ENCODE assay signal across 10 cellular contexts in genomic region chr10:4847580-4848020, GRCh38. TPM values are rescaled to one million over a fixed set of nuclear protein-coding genes. Genes with fewer than 3 reads are reported as not detected.
A peak's percentile ranks its signal among the peaks of the same experiment; 100 is the strongest.
DNase-seq lines count a peak whose midpoint lies in the region; ATAC-seq, FAIRE-seq and TF ChIP-seq lines count a peak whose summit lies in the region.
"Had no signal": no experiment of that assay in that cellular context is flagged by ENCODE, and none has a peak within 500 bp of the region (broad histone marks: within the 10 kb centered on the region; RNA-seq: fewer than 3 reads in every experiment).

No MANE protein-coding gene starts in this region.

- TF ChIP-seq POLR2A in A549 (IDR thresholded peaks at IDR 0.05; ENCODE audit: low read length): no peak
- no peak for TF ChIP-seq POLR2A in H54 (IDR thresholded peaks at IDR 0.05; ENCODE audit: low read depth, low read length)

- no peak overlapping the region for H3K4me3 ChIP-seq in A549

- CTCF ChIA-PET in A549 (lab: Yijun Ruan, JAX): interaction anchor here (0.6 to 7.2 kb wide), 15 partner anchors 8 to 586 kb away, joined by 3 to 153 read pairs (median 28); partner anchors contain the start of genes AKR1C3 and AKR1E2

- H3K27me3 Mint-ChIP-seq in endothelial cell (ENCODE audit: unreplicated experiment): peaks cover 7% of the 10 kb centered on the region

- DNase-seq in A549 (ENCODE audit: low read depth in 1 of 2, low spot score in 1 of 2) (peak; percentile 75 to 96), H54 (ENCODE audit: insufficient read length, low spot score) (peak; percentile 16), astrocyte of the hippocampus (ENCODE audit: low read depth, low spot score) (peak; percentile 71), iris pigment epithelial cell (ENCODE audit: low read depth) (peak; percentile 88), endothelial cell (ENCODE audit: low spot score) (no peak), NCI-H128 (lab: John Stamatoyannopoulos, UW; ENCODE audit: unreplicated experiment) (no peak)
- DNase-seq in activated CD8-positive, alpha-beta memory T cell treated with anti-CD3 and anti-CD28 coated beads, Interleukin-2, amount 50 U/mL, for 4 hours: no peak
- DNase-seq: NCI-H1694, nucleus accumbens had no signal

- no peaks in the 10 kb centered on the region for H3K9me3 ChIP-seq in A549

- FAIRE-seq in A549 (lab: Jason Lieb, UNC): peak; percentile 82
- FAIRE-seq in H54 (lab: Jason Lieb, UNC): no peak

- no peak for TF ChIP-seq CTCF in A549 (IDR thresholded peaks at IDR 0.05)
- no peak for TF ChIP-seq CTCF in endothelial cell (IDR thresholded peaks at IDR 0.05; ENCODE audit: unreplicated experiment)

- peak overlapping the region; percentile 91 to 95 for H3K27ac ChIP-seq in A549

- peak; percentile 87 to 88 for ATAC-seq in A549
- no peak for ATAC-seq in HG02623 (IDR thresholded peaks at IDR 0.05; ENCODE audit: unreplicated experiment)

- H3K36me3 Mint-ChIP-seq in endothelial cell (ENCODE audit: low read depth, unreplicated experiment): peaks cover 14% of the 10 kb centered on the region

- TF ChIP-seq EP300 in A549 (IDR thresholded peaks at IDR 0.05): peak; percentile 90 to 93; a peak in 4 of 5 replicates

- POLR2A ChIA-PET in A549 (lab: Yijun Ruan, JAX): interaction anchor here (0.7 to 4.3 kb wide), 6 partner anchors 21 to 599 kb away, joined by 3 to 55 read pairs (median 4); partner anchors contain the start of genes AKR1C1 and AKR1E2

- peak; percentile 1 to 46; a peak in 3 of 5 replicates for TF ChIP-seq RAD21 in A549 (conservative IDR thresholded peaks at IDR 0.05 in 1 of 2, IDR thresholded peaks at IDR 0.05 in 1 of 2)

- H3K4me1 Mint-ChIP-seq in endothelial cell (ENCODE audit: unreplicated experiment): peaks cover 8% of the 10 kb centered on the region

- peaks cover 56% of the 10 kb centered on the region for H3K4me1 ChIP-seq in A549

- no peak overlapping the region for H3K4me3 Mint-ChIP-seq in endothelial cell (ENCODE audit: unreplicated experiment)

- no peaks in the 10 kb centered on the region for H3K9me3 Mint-ChIP-seq in endothelial cell (ENCODE audit: unreplicated experiment)

- no peak overlapping the region for H3K27ac Mint-ChIP-seq in endothelial cell (ENCODE audit: unreplicated experiment)

- peak overlapping the region; percentile 66 for H3K4me2 ChIP-seq in A549

- WGBS in A549 (ENCODE audit: missing lambda C conversion rate): 0% methylated on average over 4 of the region's 4 CpGs

TF ChIP-seq in A549, 52 proteins besides CTCF, POLR2A, EP300 and RAD21:
- TF ChIP-seq RNF2 (IDR thresholded peaks at IDR 0.05; ENCODE audit: borderline replicate concordance, low read depth) (no peak), CHD2 (IDR thresholded peaks at IDR 0.05; ENCODE audit: low read length, partially characterized antibody) (no peak), RARB (CRISPR knock-in tag; IDR thresholded peaks at IDR 0.05) (peak; percentile 66; the same call in 1 of the 2 replicates), ZFP36 (IDR thresholded peaks at IDR 0.05; ENCODE audit: borderline replicate concordance, partially characterized antibody) (no peak), JUN (IDR thresholded peaks at IDR 0.05) (peak; percentile 96 to 97), FOSL2 (IDR thresholded peaks at IDR 0.05) (peak; percentile 93), FOSL2 (CRISPR knock-in tag; IDR thresholded peaks at IDR 0.05) (peak; percentile 99), JUNB (IDR thresholded peaks at IDR 0.05) (peak; percentile 95), SMC3 (IDR thresholded peaks at IDR 0.05) (peak; percentile 46; the same call in 1 of the 3 replicates), CEBPB (IDR thresholded peaks at IDR 0.05) (peak; percentile 80 to 87), EHF (CRISPR knock-in tag; IDR thresholded peaks at IDR 0.05) (no peak), GATA3 (IDR thresholded peaks at IDR 0.05; ENCODE audit: borderline replicate concordance) (peak; percentile 82), MAX (IDR thresholded peaks at IDR 0.05) (peak; percentile 79)
- TF ChIP-seq, protein P1, sequence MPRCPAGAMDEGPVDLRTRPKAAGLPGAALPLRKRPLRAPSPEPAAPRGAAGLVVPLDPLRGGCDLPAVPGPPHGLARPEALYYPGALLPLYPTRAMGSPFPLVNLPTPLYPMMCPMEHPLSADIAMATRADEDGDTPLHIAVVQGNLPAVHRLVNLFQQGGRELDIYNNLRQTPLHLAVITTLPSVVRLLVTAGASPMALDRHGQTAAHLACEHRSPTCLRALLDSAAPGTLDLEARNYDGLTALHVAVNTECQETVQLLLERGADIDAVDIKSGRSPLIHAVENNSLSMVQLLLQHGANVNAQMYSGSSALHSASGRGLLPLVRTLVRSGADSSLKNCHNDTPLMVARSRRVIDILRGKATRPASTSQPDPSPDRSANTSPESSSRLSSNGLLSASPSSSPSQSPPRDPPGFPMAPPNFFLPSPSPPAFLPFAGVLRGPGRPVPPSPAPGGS (IDR thresholded peaks at IDR 0.05): peak; percentile 73; the same call in 1 of the 3 replicates
TF ChIP-seq in A549: peak in this region for 9.

RNA-seq across cellular contexts. Expression of gene AKR1E2, which starts 21.6 kb away (rescaled TPM):
- polyA plus RNA-seq in A549 (2011; rRNA removed) (17.5 and 20.0 TPM in 2 replicates), A549 (2017; fragmentation: RNase III; extraction: RNeasy Plus Mini Kit Qiagen cat#74134 plus additional on column Dnase treatment) (10.5 to 15.2 TPM (median 11.2 TPM) in 3 replicates)
- polyA plus RNA-seq in A549 (2012; cell fraction: cytosol; rRNA removed): 12.0 and 14.8 TPM in 2 replicates
- polyA plus RNA-seq in A549 (2012; cell fraction: nucleus; rRNA removed): 25.9 and 28.9 TPM in 2 replicates
- 139 and 226 TPM in 2 replicates for polyA minus RNA-seq in A549 (2011; rRNA and poly(A)+ RNA removed)
- 6.2 TPM for total RNA-seq in endothelial cell (ENCODE audit: unreplicated experiment)

Comparison
In these comparisons a context has a peak if more than half of its experiments do, and no peak if none do; other contexts are left out.
1. DNase-seq: peak in A549 (2 of 2), H54 (single experiment), astrocyte of the hippocampus (single experiment) and iris pigment epithelial cell (single experiment); none in endothelial cell (single experiment), NCI-H128 (single experiment) and activated CD8-positive, alpha-beta memory T cell treated with anti-CD3 and anti-CD28 coated beads, Interleukin-2, amount 50 U/mL, for 4 hours (single experiment).